Comparison of ENCODE assay signal across 1 cellular context in genomic region chr7:7932553-7932952, GRCh38.
TF ChIP-seq lines count a peak whose summit lies in the region.

No MANE protein-coding gene starts in this region.

TF ChIP-seq in GM12878, 131 proteins besides CTCF, POLR2A, EP300 and RAD21 (continued from another document):
- TF ChIP-seq HSF1 (IDR thresholded peaks at IDR 0.05; ENCODE audit: low read depth, low read length) (no peak), ATF3 (IDR thresholded peaks at IDR 0.05; ENCODE audit: borderline replicate concordance, extremely low read depth, low read depth, low read length) (no peak), KLF5 (IDR thresholded peaks at IDR 0.05; ENCODE audit: partially characterized antibody) (no peak), CHD1 (IDR thresholded peaks at IDR 0.05; ENCODE audit: low read depth, low read length) (no peak), PAX8 (IDR thresholded peaks at IDR 0.05) (no peak), ELK1 (IDR thresholded peaks at IDR 0.05; ENCODE audit: low read depth, low read length) (no peak), BMI1 (IDR thresholded peaks at IDR 0.05; ENCODE audit: borderline replicate concordance) (no peak), SIN3A (IDR thresholded peaks at IDR 0.05; ENCODE audit: low read depth, low read length) (no peak), E2F8 (IDR thresholded peaks at IDR 0.05; ENCODE audit: low read depth, partially characterized antibody) (no peak), YY1 (IDR thresholded peaks at IDR 0.05; ENCODE audit: low read depth, low read length) (no peak), PBX3 (IDR thresholded peaks at IDR 0.05; ENCODE audit: insufficient replicate concordance, low read depth, low read length) (no peak)
